Comparison of ENCODE assay signal across 14 cellular contexts in genomic region chr5:140253985-140254384, GRCh38. TPM values are rescaled to one million over a fixed set of nuclear protein-coding genes. Genes with fewer than 3 reads are reported as not detected.
DNase-seq lines count a peak whose midpoint lies in the region; ATAC-seq and TF ChIP-seq lines count a peak whose summit lies in the region.
"Had no signal": no experiment of that assay in that cellular context is flagged by ENCODE, and none has a peak within 500 bp of the region (broad histone marks: within the 10 kb centered on the region; RNA-seq: fewer than 3 reads in every experiment).

No MANE protein-coding gene starts in this region.

- no peak overlapping the region for H2AFZ ChIP-seq in mammary epithelial cell (ENCODE audit: low read depth, low read length)

- H3K9ac ChIP-seq in mammary epithelial cell (ENCODE audit: insufficient read depth, low read length), result no peak overlapping the region

- intact Hi-C loops in mammary epithelial cell (cut with micrococcal nuclease), result no loop called here
- intact Hi-C loops in mucosa of descending colon (cut with DNase I, micrococcal nuclease), result no loop called here
- intact Hi-C loops in body of pancreas (cut with DNase I), result no loop called here

- BruUV-seq in mammary epithelial cell (replicated peaks; lab: Mats Ljungman, UMichigan), result no TSS peak

- H3K4me3 ChIP-seq in mammary epithelial cell (replicated peaks in 1 of 3; ENCODE audit: insufficient read depth in 1 of 3, low read depth in 2 of 3, low read length in 3 of 3), result no peak overlapping the region
- H3K4me3 ChIP-seq in mucosa of descending colon, result no peak overlapping the region
- no peak overlapping the region for H3K4me3 ChIP-seq in body of pancreas
- no peak overlapping the region for H3K4me3 ChIP-seq in SJCRH30
- H3K4me3 ChIP-seq: heart right ventricle, tibial artery had no signal

- in situ Hi-C loops in mammary epithelial cell (cut with MboI; ENCODE audit: low sequenced_read_pairs in 2 of 2), result no loop called here
- in situ Hi-C loops in GM13977 (cut with MboI; ENCODE audit: low pct_unique_long_range_greater_than_20kb, low sequenced_read_pairs, unreplicated experiment), result no loop called here

- H4K20me1 ChIP-seq in mammary epithelial cell (ENCODE audit: insufficient read depth, low read length), result no peaks in the 10 kb centered on the region

- peaks cover 71% of the 10 kb centered on the region for H3K79me2 ChIP-seq in mammary epithelial cell (ENCODE audit: insufficient read depth, low read length)

- H3K4me2 ChIP-seq in mammary epithelial cell (ENCODE audit: insufficient read depth, low read depth, low read length), result peak overlapping the region; percentile 13

- H3K4me1 ChIP-seq in mammary epithelial cell (ENCODE audit: insufficient read depth, low read length) (peaks cover 65% of the 10 kb centered on the region), mucosa of descending colon (ENCODE audit: low read depth) (peaks cover 22% of the 10 kb centered on the region), body of pancreas (no peaks in the 10 kb centered on the region), SJCRH30 (peaks cover 46% of the 10 kb centered on the region)
- H3K4me1 ChIP-seq: BE2C had no signal

- TF ChIP-seq POLR2A in body of pancreas (IDR thresholded peaks at IDR 0.05), result no peak

- WGBS in mammary epithelial cell (ENCODE audit: low coverage, missing lambda C conversion rate), result 36% methylated on average over 4 of the region's 4 CpGs
- WGBS in body of pancreas, 2 donors, result 60 to 62% methylated on average over 4 of the region's 4 CpGs

- peak; percentile 44 for DNase-seq in AG20443 (ENCODE audit: low spot score)
- peak; percentile 24 for DNase-seq in LHCN-M2 (ENCODE audit: low read depth)
- DNase-seq in mammary epithelial cell, result peak; percentile 56
- peak; percentile 61 to 71 (median 62) for DNase-seq in mucosa of descending colon
- DNase-seq in GM13977 (ENCODE audit: low spot score), result no peak
- no peak for DNase-seq in body of pancreas
- no peak for DNase-seq in SJCRH30
- DNase-seq: activated naive CD8-positive, alpha-beta T cell treated with anti-CD3 and anti-CD28 coated beads, Interleukin-2, amount 10 ng/mL, durations not matched to agents 7 days and 5 days; BE2C; dermis blood vessel endothelial cell; heart right ventricle; T1000 had no signal

- H3K9me3 ChIP-seq in mammary epithelial cell (replicated peaks; ENCODE audit: insufficient read depth, low read length) (no peaks in the 10 kb centered on the region), mucosa of descending colon (no peaks in the 10 kb centered on the region), body of pancreas (no peaks in the 10 kb centered on the region), SJCRH30 (replicated peaks) (no peaks in the 10 kb centered on the region)
- H3K9me3 ChIP-seq: BE2C, heart right ventricle, tibial artery had no signal

- CTCF ChIA-PET in mammary epithelial cell (lab: Charles Lee; ENCODE audit: low non-redundant PET), result no interaction called here

- ATAC-seq in mucosa of descending colon, result peak; percentile 91
- no peak for ATAC-seq in HG02840 (IDR thresholded peaks at IDR 0.05; ENCODE audit: low FRiP score, unreplicated experiment)
- ATAC-seq in body of pancreas, result no peak

- H3K27me3 ChIP-seq in mammary epithelial cell (ENCODE audit: insufficient read depth, low read length) (no peaks in the 10 kb centered on the region), body of pancreas (no peaks in the 10 kb centered on the region), SJCRH30 (no peaks in the 10 kb centered on the region)
- H3K27me3 ChIP-seq: BE2C, heart right ventricle, tibial artery had no signal

- H3K27ac ChIP-seq in mammary epithelial cell (ENCODE audit: insufficient read depth, low read depth, low read length) (peak overlapping the region; percentile 2), body of pancreas (no peak overlapping the region), SJCRH30 (no peak overlapping the region)
- H3K27ac ChIP-seq: tibial artery had no signal

- TF ChIP-seq CTCF in mammary epithelial cell (conservative IDR thresholded peaks at IDR 0.05 in 1 of 2, IDR thresholded peaks at IDR 0.05 in 1 of 2; ENCODE audit: extremely low read depth in 1 of 2, insufficient read depth in 1 of 2, low read depth in 1 of 2, low read length in 2 of 2), result no peak
- no peak for TF ChIP-seq CTCF in mucosa of descending colon (IDR thresholded peaks at IDR 0.05)
- no peak for TF ChIP-seq CTCF in GM13977 (IDR thresholded peaks at IDR 0.05; ENCODE audit: extremely low read depth, insufficient read depth, missing control alignments)
- TF ChIP-seq CTCF in body of pancreas (IDR thresholded peaks at IDR 0.05), result no peak

- no peaks in the 10 kb centered on the region for H3K36me3 ChIP-seq in mammary epithelial cell (ENCODE audit: insufficient read depth, low read length)
- no peaks in the 10 kb centered on the region for H3K36me3 ChIP-seq in mucosa of descending colon (ENCODE audit: low read depth)
- H3K36me3 ChIP-seq in body of pancreas (replicated peaks in 1 of 2; ENCODE audit: insufficient read depth in 1 of 2, low read depth in 2 of 2), result no peaks in the 10 kb centered on the region
- H3K36me3 ChIP-seq in SJCRH30, result no peaks in the 10 kb centered on the region

- dilution Hi-C loops in mammary epithelial cell (cut with HindIII; ENCODE audit: low sequenced_read_pairs), result no loop called here

RNA-seq across cellular contexts. Expression of gene PFDN1, which starts 48.9 kb away (rescaled TPM):
- 82.8 and 85.9 TPM in 2 replicates for total RNA-seq in LHCN-M2 (2014; rRNA removed)
- 92.3 TPM for polyA plus RNA-seq in LHCN-M2 (2012)
- total RNA-seq in mammary epithelial cell, result 10 to 100 TPM; 64.0 to 65.0 TPM
- 92.4 TPM for polyA plus RNA-seq in mammary epithelial cell
- polyA minus RNA-seq in mammary epithelial cell, result 130 TPM
- total RNA-seq in mucosa of descending colon, result 10 to 100 TPM; 33.5 to 48.0 (median 35.9) TPM
- total RNA-seq in body of pancreas, result 10 to 100 TPM; 37.6 to 54.1 TPM
- 93.9 and 96.1 TPM in 2 replicates for total RNA-seq in SJCRH30 (2014; rRNA removed; shearing (Covaris generic))

Comparison
In these comparisons a context has a peak if more than half of its experiments do, and no peak if none do; other contexts are left out.
1. DNase-seq: peak in AG20443 (single experiment), LHCN-M2 (single experiment), mammary epithelial cell (single experiment) and mucosa of descending colon (3 of 3); none in GM13977 (single experiment), body of pancreas (0 of 4) and SJCRH30 (0 of 2).